Comparison of ENCODE assay signal across 23 cellular contexts in the genomic region with DNA sequence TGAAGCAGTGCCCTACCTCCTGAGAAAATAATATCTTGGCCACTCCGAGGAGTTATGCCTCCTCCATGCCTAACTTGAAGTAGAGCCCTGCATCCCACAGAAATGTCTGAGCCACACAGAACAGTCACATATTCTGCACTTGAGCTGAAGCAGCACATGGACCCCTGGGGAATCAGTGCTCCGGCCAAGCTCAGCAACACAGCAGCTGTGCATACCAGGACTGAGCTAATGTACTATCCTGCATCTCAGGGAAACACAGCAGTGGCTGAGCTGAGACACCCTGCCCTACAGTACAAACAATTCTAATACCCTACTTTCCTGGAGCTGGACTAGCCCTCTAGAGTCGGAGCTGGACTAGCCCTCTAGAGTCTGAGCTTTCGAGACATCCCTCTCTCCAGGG.
"Had no signal": no experiment of that assay in that cellular context is flagged by ENCODE, and none has a peak within 500 bp of the region (broad histone marks: within the 10 kb centered on the region; RNA-seq: fewer than 3 reads in every experiment).

No MANE protein-coding gene starts in this region.

- H3K4me3 ChIP-seq: colonic mucosa, lung, prostate gland, right atrium auricular region, thoracic aorta, tibial nerve, upper lobe of left lung had no signal

- H3K4me1 ChIP-seq: colonic mucosa, prostate gland, right atrium auricular region, tibial nerve, upper lobe of left lung had no signal

- DNase-seq: colonic mucosa; effector CD8-positive, alpha-beta T cell; endodermal cell; foreskin keratinocyte; hypothalamus; immature natural killer cell; islet precursor cell; kidney glomerular epithelial cell; naive thymus-derived CD4-positive, alpha-beta T cell; nephron progenitor cell; nucleus accumbens; small intestine; stimulated activated CD4-positive, alpha-beta T cell treated with anti-CD3 and anti-CD28 coated beads, Interleukin-15, amount 100 ng/mL, for 24 hours; stimulated activated CD4-positive, alpha-beta T cell treated with anti-CD3 and anti-CD28 coated beads, Interleukin-2, amount 100 ng/mL, for 48 hours; stimulated activated naive B cell treated with anti-CD40 and anti-IgM and Interleukin-4, amounts not matched to agents 10 μg/mL and 1 μg/mL and 100 μg/mL, for 72 hours; upper lobe of left lung had no signal

- H3K27ac ChIP-seq: colonic mucosa, epithelial cell of prostate, foreskin keratinocyte, prostate gland, right atrium auricular region, thoracic aorta, tibial nerve, upper lobe of left lung had no signal

- H3K36me3 ChIP-seq: colonic mucosa, prostate gland, right atrium auricular region, thoracic aorta, tibial nerve, upper lobe of left lung had no signal

- ATAC-seq: esophagus mucosa; foreskin keratinocyte; naive thymus-derived CD4-positive, alpha-beta T cell; stimulated activated naive B cell treated with anti-CD40 and anti-IgM and Interleukin-4, amounts not matched to agents 10 μg/mL and 1 μg/mL and 100 μg/mL, for 72 hours had no signal

- H3K27me3 ChIP-seq: colonic mucosa, foreskin keratinocyte, right atrium auricular region, tibial nerve, upper lobe of left lung had no signal

- H3K9me3 ChIP-seq: colonic mucosa, prostate gland had no signal
